ENCODE assay signal across 1 cellular context in genomic region chr6:44868335-44868668, GRCh38.
TF ChIP-seq lines count a peak whose summit lies in the region.

No MANE protein-coding gene starts in this region.

TF ChIP-seq in GM12878, 131 proteins besides CTCF, POLR2A, EP300 and RAD21 (continued from another document):
- no peak for TF ChIP-seq PRDM15 (CRISPR knock-in tag; IDR thresholded peaks at IDR 0.05)
